6 cellular contexts compared by ENCODE assay signal in genomic region chr15:42491540-42492225, GRCh38. TPM values are rescaled to one million over a fixed set of nuclear protein-coding genes. Genes with fewer than 3 reads are reported as not detected.
DNase-seq lines count a peak whose midpoint lies in the region; ATAC-seq and TF ChIP-seq lines count a peak whose summit lies in the region.

No MANE protein-coding gene starts in this region.

- DNase-seq in Panc1 (ENCODE audit: low read depth, low spot score) (no peak), left ventricle myocardium superior (no peak), uterus (no peak), NCI-H2227 treated with DMSO at 0.1 percent for 48 hours (lab: John Stamatoyannopoulos, UW) (no peak)

- peak overlapping the region; percentile 95 for H3K27ac ChIP-seq in ACC112 (ENCODE audit: low read depth, low read length)
- H3K27ac ChIP-seq in Panc1 (ENCODE audit: low read length): peak overlapping the region; percentile 100
- peak overlapping the region; percentile 92 to 99 for H3K27ac ChIP-seq in uterus

- H3K27me3 ChIP-seq in ACC112 (ENCODE audit: insufficient read depth, low read length): no peaks in the 10 kb centered on the region
- no peaks in the 10 kb centered on the region for H3K27me3 ChIP-seq in Panc1 (ENCODE audit: control insufficient read depth, insufficient read depth, low read length)
- H3K27me3 ChIP-seq in uterus: no peaks in the 10 kb centered on the region

- no peak for TF ChIP-seq POLR2A in uterus (IDR thresholded peaks at IDR 0.05)

- peaks cover 27% of the 10 kb centered on the region for H3K4me1 ChIP-seq in ACC112 (ENCODE audit: control insufficient read depth, insufficient read depth, low read length, unreplicated experiment)
- peaks cover 17% of the 10 kb centered on the region for H3K4me1 ChIP-seq in Panc1 (ENCODE audit: control insufficient read depth, insufficient read depth, low read length)
- peaks cover 0 to 5% of the 10 kb centered on the region in 2 donors for H3K4me1 ChIP-seq in uterus

- H3K36me3 ChIP-seq in ACC112 (ENCODE audit: insufficient read depth, low read length) (no peaks in the 10 kb centered on the region), Panc1 (ENCODE audit: control insufficient read depth, insufficient read depth, low read length) (peaks cover 2% of the 10 kb centered on the region; the same call in 1 of the 2 replicates), uterus (no peaks in the 10 kb centered on the region)

- peaks cover 44% of the 10 kb centered on the region for H3K79me2 ChIP-seq in ACC112 (ENCODE audit: control insufficient read depth, insufficient read depth, low read length, unreplicated experiment)

- BruUV-seq in Panc1 (replicated peaks; lab: Mats Ljungman, UMichigan): TSS peak; percentile 91

- H2AFZ ChIP-seq in ACC112 (ENCODE audit: low read length, unreplicated experiment): peak overlapping the region; percentile 56

- TF ChIP-seq CTCF in Panc1 (IDR thresholded peaks at IDR 0.05) (no peak), uterus (IDR thresholded peaks at IDR 0.05) (no peak)

- POLR2A ChIA-PET in Panc1 (lab: Charles Lee): interaction anchor here (0.6 kb wide), 4 partner anchors 8 to 187 kb away, joined by 3 read pairs; no protein-coding TSS in a partner anchor

- H3K4me3 ChIP-seq in ACC112 (ENCODE audit: low read depth, low read length): peak overlapping the region; percentile 88
- H3K4me3 ChIP-seq in Panc1 (ENCODE audit: low read depth in 2 of 2, low read length in 2 of 2): peak overlapping the region; percentile 90 to 97
- H3K4me3 ChIP-seq in uterus: peak overlapping the region; percentile 78 to 96

- CTCF ChIA-PET in Panc1 (lab: Charles Lee): no interaction called here

- no peak for ATAC-seq in Panc1
- ATAC-seq in left ventricle myocardium superior: peak; percentile 6
- no peak for ATAC-seq in GM21381 (IDR thresholded peaks at IDR 0.05; ENCODE audit: unreplicated experiment)

- in situ Hi-C loops in Panc1 (cut with HindIII; ENCODE audit: low pct_unique_long_range_greater_than_20kb, low sequenced_read_pairs): no loop called here

- H3K9me3 ChIP-seq in Panc1 (ENCODE audit: control insufficient read depth, insufficient read depth, low read depth, low read length) (no peaks in the 10 kb centered on the region), uterus (no peaks in the 10 kb centered on the region)

- intact Hi-C loops in Panc1 (cut with micrococcal nuclease; ENCODE audit: unreplicated experiment) (no loop called here), left ventricle myocardium superior (cut with micrococcal nuclease) (no loop called here), uterus (cut with DNase I; ENCODE audit: low total_unique reads) (no loop called here)

RNA-seq across cellular contexts. Expression of gene ZNF106, which starts 0.7 kb away (rescaled TPM):
- total RNA-seq in Panc1 (2021; ENCODE audit: unreplicated experiment): 64.3 TPM
- polyA plus RNA-seq in Panc1 (2012; ENCODE audit: insufficient read length): 22.6 TPM
- 558 TPM for total RNA-seq in left ventricle myocardium superior
- total RNA-seq in uterus: 10 to 100 TPM; 56.6 to 95.0 (median 72.0) TPM

RNA-seq across cellular contexts. Expression of gene SNAP23, which starts 3.8 kb away (rescaled TPM):
- 48.9 TPM for total RNA-seq in Panc1 (2021; ENCODE audit: unreplicated experiment)
- polyA plus RNA-seq in Panc1 (2012; ENCODE audit: insufficient read length): 49.3 TPM
- total RNA-seq in left ventricle myocardium superior: 23.8 TPM
- total RNA-seq in uterus: 100 to 1,000 TPM in 1 of 4 donors, 10 to 100 TPM in 3; 79.1 to 155 (median 84.2) TPM

RNA-seq across cellular contexts. Expression of gene LRRC57, which starts 56.9 kb away (rescaled TPM):
- total RNA-seq in Panc1 (2021; ENCODE audit: unreplicated experiment) (39.2 TPM), left ventricle myocardium superior (14.0 TPM), uterus (10 to 100 TPM in 3 of 4 donors, 1 to 10 TPM in 1; 8.7 to 27.1 (median 21.9) TPM)
- 13.2 TPM for polyA plus RNA-seq in Panc1 (2012; ENCODE audit: insufficient read length)

RNA-seq across cellular contexts. Expression of gene HAUS2, which starts 57.0 kb away (rescaled TPM):
- total RNA-seq in Panc1 (2021; ENCODE audit: unreplicated experiment) (42.4 TPM), left ventricle myocardium superior (12.2 TPM), uterus (10 to 100 TPM in 2 of 4 donors, 1 to 10 TPM in 2; 3.5 to 28.1 (median 14.6) TPM)
- polyA plus RNA-seq in Panc1 (2012; ENCODE audit: insufficient read length): 12.1 TPM
